16 cellular contexts compared by ENCODE assay signal in the genomic region with DNA sequence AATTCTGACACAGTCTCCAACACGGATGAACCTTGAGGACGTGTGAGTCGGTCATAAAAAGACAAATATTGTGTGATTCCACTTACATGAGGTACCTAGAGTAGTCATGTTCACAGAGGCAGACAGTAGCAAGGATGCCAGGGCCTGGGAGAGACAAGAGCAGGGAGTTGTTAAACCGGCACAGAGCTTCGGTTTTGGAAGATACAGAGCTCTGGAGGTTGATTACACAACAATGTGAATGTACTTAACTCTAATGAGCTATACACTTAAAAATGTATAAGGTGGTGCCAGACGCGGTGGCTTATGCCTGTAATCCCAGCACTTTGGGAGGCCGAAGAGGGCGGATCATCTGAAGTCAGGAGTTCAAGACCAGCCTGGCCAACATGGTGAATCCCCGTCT. TPM values are rescaled to one million over a fixed set of nuclear protein-coding genes. Genes with fewer than 3 reads are reported as not detected.
A peak's percentile ranks its signal among the peaks of the same experiment; 100 is the strongest.
DNase-seq lines count a peak whose midpoint lies in the region; ATAC-seq and TF ChIP-seq lines count a peak whose summit lies in the region.
"Had no signal": no experiment of that assay in that cellular context is flagged by ENCODE, and none has a peak within 500 bp of the region (broad histone marks: within the 10 kb centered on the region; RNA-seq: fewer than 3 reads in every experiment).

No MANE protein-coding gene starts in this region.

- no peak overlapping the region for H4K8ac ChIP-seq in mesendoderm (ENCODE audit: low read depth, low read length)

- no peak overlapping the region for H2AK5ac ChIP-seq in mesendoderm (ENCODE audit: low read length)

- no peak for ATAC-seq in GM21529 (IDR thresholded peaks at IDR 0.05; ENCODE audit: unreplicated experiment)
- ATAC-seq: A549 had no signal

- H3F3A ChIP-seq in GM23248 (ENCODE audit: insufficient read depth), result no peaks in the 10 kb centered on the region

- WGBS in GM23248 (ENCODE audit: low coverage in 1 of 2, low lambda C conversion rate in 2 of 2, missing lambda C conversion rate in 2 of 2), 2 experiments, result 61 to 62% methylated on average over 10 of the region's 10 CpGs
- WGBS in mesendoderm (ENCODE audit: extremely low coverage, insufficient coverage, low lambda C conversion rate), result no CpG with 5 or more reads among the region's 10 CpGs

- H3K27ac ChIP-seq in GM23248, result no peak overlapping the region
- H3K27ac ChIP-seq in mesendoderm (ENCODE audit: low read depth, low read length), result no peak overlapping the region
- H3K27ac ChIP-seq: A549, BLaER1 had no signal

- H2BK5ac ChIP-seq in mesendoderm (ENCODE audit: low read length), result no peak overlapping the region

- no peak overlapping the region for H3K23ac ChIP-seq in mesendoderm (ENCODE audit: low read length)

- H4K5ac ChIP-seq in mesendoderm (ENCODE audit: low read length), result no peak overlapping the region

- no peak overlapping the region for H3K56ac ChIP-seq in mesendoderm (ENCODE audit: low read length)

- no peaks in the 10 kb centered on the region for H3K36me3 ChIP-seq in GM23248 (ENCODE audit: low read depth)
- no peaks in the 10 kb centered on the region for H3K36me3 ChIP-seq in mesendoderm (ENCODE audit: control insufficient read depth, insufficient read depth, low read length)
- H3K36me3 ChIP-seq: BLaER1 had no signal

- no peak overlapping the region for H2BK120ac ChIP-seq in mesendoderm (ENCODE audit: low read depth, low read length)

- no peaks in the 10 kb centered on the region for H4K20me1 ChIP-seq in GM23248 (ENCODE audit: insufficient read depth)
- H4K20me1 ChIP-seq: BLaER1 had no signal

- H3K79me2 ChIP-seq in GM23248 (ENCODE audit: insufficient read depth), result no peaks in the 10 kb centered on the region
- H3K79me2 ChIP-seq in mesendoderm (ENCODE audit: control insufficient read depth, insufficient read depth, low read length), result no peaks in the 10 kb centered on the region

- no peak overlapping the region for H2BK15ac ChIP-seq in mesendoderm (replicated peaks; ENCODE audit: low read depth)

- no peak for TF ChIP-seq CTCF in AG10803 (conservative IDR thresholded peaks at IDR 0.05; ENCODE audit: low read length)

- in situ Hi-C loops in GM23248 (cut with MboI), result no loop called here

- no peaks in the 10 kb centered on the region; the same call in 1 of the 2 replicates for H3K27me3 ChIP-seq in GM23248 (replicated peaks; ENCODE audit: insufficient read depth)
- H3K27me3 ChIP-seq in mesendoderm (ENCODE audit: insufficient read depth, low read length, poor library complexity), result no peaks in the 10 kb centered on the region
- H3K27me3 ChIP-seq: BLaER1 had no signal

- DNase-seq in AG10803 (ENCODE audit: low read depth) (peak; percentile 25), GM23248 (peak; percentile 13), amniotic epithelial cell (ENCODE audit: low read depth) (peak; percentile 84), iris pigment epithelial cell (ENCODE audit: low read depth) (peak; percentile 52), mesendoderm (no peak)
- no peak for DNase-seq in stimulated activated CD4-positive, alpha-beta T cell treated with anti-CD3 and anti-CD28 coated beads, Interleukin-4, amount 100 ng/mL, for 24 hours
- DNase-seq: AML-193; Caco-2; CD8-positive, alpha-beta memory T cell; DMS53; GF-D8; GOT3; H9 had no signal

- H2AFZ ChIP-seq in GM23248, result no peak overlapping the region

- H3K4me3 ChIP-seq in AG10803 (ENCODE audit: low read length), result no peak overlapping the region
- no peak overlapping the region for H3K4me3 ChIP-seq in GM23248
- no peak overlapping the region for H3K4me3 ChIP-seq in mesendoderm (ENCODE audit: low read length)
- H3K4me3 ChIP-seq: A549, BLaER1 had no signal

- H3K18ac ChIP-seq in mesendoderm (ENCODE audit: low read length), result no peak overlapping the region

- H3K4ac ChIP-seq in mesendoderm (ENCODE audit: low read depth, low read length), result no peak overlapping the region

- no peak overlapping the region for H3K4me2 ChIP-seq in GM23248 (ENCODE audit: unreplicated experiment)
- H3K4me2 ChIP-seq in mesendoderm (ENCODE audit: low read length), result no peak overlapping the region
- H3K4me2 ChIP-seq: A549 had no signal

- H3K79me1 ChIP-seq in mesendoderm (ENCODE audit: low read length), result no peaks in the 10 kb centered on the region

- no peaks in the 10 kb centered on the region for H3K4me1 ChIP-seq in GM23248 (ENCODE audit: insufficient read depth)
- no peaks in the 10 kb centered on the region for H3K4me1 ChIP-seq in mesendoderm (ENCODE audit: control insufficient read depth, low read depth, low read length)
- H3K4me1 ChIP-seq: A549, Caco-2 had no signal

- H3K9ac ChIP-seq in GM23248, result no peak overlapping the region
- H3K9ac ChIP-seq in mesendoderm (ENCODE audit: low read length), result no peak overlapping the region
- H3K9ac ChIP-seq: BLaER1 had no signal

- H3K9me3 ChIP-seq in GM23248 (ENCODE audit: low read depth), result no peaks in the 10 kb centered on the region
- H3K9me3 ChIP-seq: A549, BLaER1, Caco-2 had no signal

- no peaks in the 10 kb centered on the region for H3K9me2 ChIP-seq in GM23248 (ENCODE audit: insufficient read depth)

RNA-seq across cellular contexts. Expression of a gene that starts 37.8 kb away (rescaled TPM):
- total RNA-seq in GM23248 (2014; rRNA removed; shearing (Covaris generic)), result 11.3 and 13.8 TPM in 2 replicates
- polyA plus RNA-seq in GM23248 (2016; fragmentation: Nextera tagmentation; extraction: Ambion mirVana), result 10.6 TPM in 2 replicates
- 13.0 TPM for polyA plus RNA-seq in mesendoderm (2013, experiment 1 of 2)
- polyA plus RNA-seq in mesendoderm (2013, experiment 2 of 2), result 13.9 TPM

Comparison
In these comparisons a context has a peak if more than half of its experiments do, and no peak if none do; other contexts are left out.
1. DNase-seq: peak in AG10803 (single experiment), GM23248 (single experiment), amniotic epithelial cell (single experiment) and iris pigment epithelial cell (single experiment); none in mesendoderm (single experiment) and stimulated activated CD4-positive, alpha-beta T cell treated with anti-CD3 and anti-CD28 coated beads, Interleukin-4, amount 100 ng/mL, for 24 hours (single experiment).